29 cellular contexts compared by ENCODE assay signal in the genomic region with DNA sequence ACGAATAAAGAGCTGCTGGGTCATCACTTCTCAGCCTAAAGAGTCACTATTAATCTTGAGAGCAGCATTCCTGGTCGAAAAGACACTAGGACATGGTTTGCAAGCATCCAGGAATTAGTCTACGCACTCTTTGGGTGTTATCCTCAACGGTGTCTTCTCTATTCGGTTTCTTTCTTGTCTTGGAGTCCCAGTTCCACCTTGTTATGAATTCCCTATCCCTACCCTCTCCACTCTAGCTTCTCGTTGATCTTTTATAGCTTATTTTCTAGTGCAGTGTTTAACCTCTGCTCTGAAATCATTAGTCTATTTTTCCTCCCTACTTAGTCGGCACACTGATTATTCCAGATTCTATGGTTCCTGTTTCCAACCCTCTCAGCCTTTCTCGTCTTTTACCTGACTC.
"Had no signal": no experiment of that assay in that cellular context is flagged by ENCODE, and none has a peak within 500 bp of the region (broad histone marks: within the 10 kb centered on the region; RNA-seq: fewer than 3 reads in every experiment).

No MANE protein-coding gene starts in this region.

- H3K4me3 ChIP-seq: neural progenitor cell, ovary, psoas muscle, right lobe of liver, sigmoid colon, suprapubic skin, testis, tibial artery, transverse colon, upper lobe of right lung, uterus had no signal

- H3K4me1 ChIP-seq: parathyroid adenoma, psoas muscle, right lobe of liver, sigmoid colon, suprapubic skin, testis, tibial artery, transverse colon, upper lobe of right lung, uterus had no signal

- H3K9me3 ChIP-seq: ovary, psoas muscle, right lobe of liver, sigmoid colon, suprapubic skin, testis, tibial artery, transverse colon, upper lobe of right lung, uterus had no signal

- H3K4me1 Mint-ChIP-seq: naive thymus-derived CD8-positive, alpha-beta T cell; stimulated activated memory B cell treated with anti-CD40 and anti-IgM and Interleukin-4, amounts not matched to agents 10 μg/mL and 1 μg/mL and 100 μg/mL, for 72 hours; stimulated activated naive CD8-positive, alpha-beta T cell treated with anti-CD3 and anti-CD28 coated beads, Interleukin-15, amount 100 ng/mL, for 72 hours had no signal

- H2AFZ ChIP-seq: neural progenitor cell, parathyroid adenoma had no signal

- H3K36me3 ChIP-seq: neural progenitor cell, ovary, right lobe of liver, sigmoid colon, suprapubic skin, tibial artery, transverse colon, upper lobe of right lung, uterus had no signal

- H3K27me3 Mint-ChIP-seq: naive thymus-derived CD8-positive, alpha-beta T cell; natural killer cell treated with Interleukin-12 subunit alpha and Interleukin-12 subunit beta and Interleukin-15 and Interleukin-18, amount 100 ng/mL, for 72 hours; stimulated activated memory B cell treated with anti-CD40 and anti-IgM and Interleukin-4, amounts not matched to agents 10 μg/mL and 1 μg/mL and 100 μg/mL, for 72 hours; stimulated activated naive CD8-positive, alpha-beta T cell treated with anti-CD3 and anti-CD28 coated beads, Interleukin-15, amount 100 ng/mL, for 72 hours had no signal

- H3K4me3 Mint-ChIP-seq: naive thymus-derived CD8-positive, alpha-beta T cell; natural killer cell treated with Interleukin-12 subunit alpha and Interleukin-12 subunit beta and Interleukin-15 and Interleukin-18, amount 100 ng/mL, for 72 hours; neural progenitor cell; stimulated activated memory B cell treated with anti-CD40 and anti-IgM and Interleukin-4, amounts not matched to agents 10 μg/mL and 1 μg/mL and 100 μg/mL, for 72 hours; stimulated activated naive CD8-positive, alpha-beta T cell treated with anti-CD3 and anti-CD28 coated beads, Interleukin-15, amount 100 ng/mL, for 72 hours; type B pancreatic cell had no signal

- H3K27me3 ChIP-seq: neural progenitor cell, ovary, right lobe of liver, sigmoid colon, suprapubic skin, testis, tibial artery, transverse colon, upper lobe of right lung, uterus had no signal

- H3K4me2 ChIP-seq: neural progenitor cell had no signal

- H3K79me2 ChIP-seq: parathyroid adenoma had no signal

- H3K36me3 Mint-ChIP-seq: naive thymus-derived CD8-positive, alpha-beta T cell; neural progenitor cell; stimulated activated memory B cell treated with anti-CD40 and anti-IgM and Interleukin-4, amounts not matched to agents 10 μg/mL and 1 μg/mL and 100 μg/mL, for 72 hours; type B pancreatic cell had no signal

- FAIRE-seq: small intestine had no signal

- H3K9me3 Mint-ChIP-seq: neural progenitor cell, type B pancreatic cell had no signal

- H3K9ac ChIP-seq: neural progenitor cell, parathyroid adenoma had no signal

- H3K27ac ChIP-seq: neural progenitor cell, ovary, parathyroid adenoma, psoas muscle, right lobe of liver, sigmoid colon, suprapubic skin, testis, tibial artery, transverse colon, upper lobe of right lung, uterus had no signal

- H3K27ac Mint-ChIP-seq: naive thymus-derived CD8-positive, alpha-beta T cell; natural killer cell treated with Interleukin-12 subunit alpha and Interleukin-12 subunit beta and Interleukin-15 and Interleukin-18, amount 100 ng/mL, for 72 hours; neural progenitor cell; progenitor cell of endocrine pancreas; stimulated activated memory B cell treated with anti-CD40 and anti-IgM and Interleukin-4, amounts not matched to agents 10 μg/mL and 1 μg/mL and 100 μg/mL, for 72 hours; stimulated activated naive CD8-positive, alpha-beta T cell treated with anti-CD3 and anti-CD28 coated beads, Interleukin-15, amount 100 ng/mL, for 72 hours; type B pancreatic cell had no signal

- DNase-seq: naive thymus-derived CD8-positive, alpha-beta T cell; occipital lobe; ovary; posterior cingulate gyrus; psoas muscle; right cardiac atrium; right lobe of liver; sigmoid colon; small intestine; stimulated activated CD4-positive, alpha-beta T cell treated with anti-CD3 and anti-CD28 coated beads, Interleukin-15, amount 100 ng/mL, for 24 hours; stimulated activated CD4-positive, alpha-beta T cell treated with anti-CD3 and anti-CD28 coated beads, Interleukin-4, amount 100 ng/mL, for 1 hour; stimulated activated CD4-positive, alpha-beta T cell treated with anti-CD3 and anti-CD28 coated beads, Interleukin-4, amount 100 ng/mL, for 4 hours; stimulated activated CD8-positive, alpha-beta memory T cell treated with anti-CD3 and anti-CD28 coated beads, Interleukin-4, amount 100 ng/mL, for 48 hours; stimulated activated naive CD4-positive, alpha-beta T cell; stimulated activated naive CD8-positive, alpha-beta T cell treated with anti-CD3 and anti-CD28 coated beads, Interleukin-15, amount 100 ng/mL, for 72 hours; stimulated activated naive CD8-positive, alpha-beta T cell treated with anti-CD3 and anti-CD28 coated beads, Interleukin-15, Interleukin-2, amounts not matched to agents 100 U/mL and 50 U/mL, for 24 hours; substantia nigra; testis; tibial artery; transverse colon; upper lobe of right lung; uterus had no signal

- ATAC-seq: naive thymus-derived CD8-positive, alpha-beta T cell; natural killer cell treated with Interleukin-12 subunit alpha and Interleukin-12 subunit beta and Interleukin-15 and Interleukin-18, amount 100 ng/mL, for 72 hours; psoas muscle; right cardiac atrium; right lobe of liver; stimulated activated memory B cell treated with anti-CD40 and anti-IgM and Interleukin-4, amounts not matched to agents 10 μg/mL and 1 μg/mL and 100 μg/mL, for 72 hours; stimulated activated naive CD8-positive, alpha-beta T cell treated with anti-CD3 and anti-CD28 coated beads, Interleukin-15, amount 100 ng/mL, for 72 hours; stimulated activated naive CD8-positive, alpha-beta T cell treated with anti-CD3 and anti-CD28 coated beads, Interleukin-15, Interleukin-2, amounts not matched to agents 100 U/mL and 50 U/mL, for 24 hours; upper lobe of right lung had no signal
